7 cellular contexts compared by ENCODE assay signal in genomic region chr13:94860981-94861407, GRCh38.
DNase-seq lines count a peak whose midpoint lies in the region; ATAC-seq lines count a peak whose summit lies in the region.

No MANE protein-coding gene starts in this region.

- peak; percentile 29 for DNase-seq in activated naive CD8-positive, alpha-beta T cell treated with anti-CD3 and anti-CD28 coated beads, Interleukin-2, amount 10 ng/mL, durations not matched to agents 7 days and 5 days
- DNase-seq in medulla oblongata (ENCODE audit: extremely low spot score) = peak; percentile 10
- DNase-seq in SKM-1 treated with dmso at 0.1 percent for 144 hours (lab: John Stamatoyannopoulos, UW; ENCODE audit: unreplicated experiment) = no peak
- DNase-seq in DMS 273 (lab: John Stamatoyannopoulos, UW; ENCODE audit: unreplicated experiment) = no peak

- H3K27me3 Mint-ChIP-seq in activated naive CD8-positive, alpha-beta T cell treated with anti-CD3 and anti-CD28 coated beads, Interleukin-2, amount 10 ng/mL, durations not matched to agents 7 days and 5 days = peaks cover 5% of the 10 kb centered on the region

- peak overlapping the region; percentile 87 for H3K27ac Mint-ChIP-seq in activated naive CD8-positive, alpha-beta T cell treated with anti-CD3 and anti-CD28 coated beads, Interleukin-2, amount 10 ng/mL, durations not matched to agents 7 days and 5 days

- POLR2A ChIA-PET in activated naive CD8-positive, alpha-beta T cell treated with anti-CD3 and anti-CD28 coated beads, Interleukin-2, amount 10 ng/mL, durations not matched to agents 7 days and 5 days (lab: Charles Lee) = no interaction called here

- peak overlapping the region; percentile 91 for H3K4me3 Mint-ChIP-seq in activated naive CD8-positive, alpha-beta T cell treated with anti-CD3 and anti-CD28 coated beads, Interleukin-2, amount 10 ng/mL, durations not matched to agents 7 days and 5 days

- H3K9me3 Mint-ChIP-seq in activated naive CD8-positive, alpha-beta T cell treated with anti-CD3 and anti-CD28 coated beads, Interleukin-2, amount 10 ng/mL, durations not matched to agents 7 days and 5 days = peaks cover 1% of the 10 kb centered on the region

- peaks cover 7% of the 10 kb centered on the region for H3K4me1 Mint-ChIP-seq in activated naive CD8-positive, alpha-beta T cell treated with anti-CD3 and anti-CD28 coated beads, Interleukin-2, amount 10 ng/mL, durations not matched to agents 7 days and 5 days

- H3K36me3 Mint-ChIP-seq in activated naive CD8-positive, alpha-beta T cell treated with anti-CD3 and anti-CD28 coated beads, Interleukin-2, amount 10 ng/mL, durations not matched to agents 7 days and 5 days = no peaks in the 10 kb centered on the region

- ATAC-seq in GM18907 (IDR thresholded peaks at IDR 0.05; ENCODE audit: unreplicated experiment) (peak; percentile 86), HG03159 (IDR thresholded peaks at IDR 0.05; ENCODE audit: unreplicated experiment) (peak; percentile 72), HG03469 (IDR thresholded peaks at IDR 0.05; ENCODE audit: unreplicated experiment) (no peak)
- ATAC-seq in activated naive CD8-positive, alpha-beta T cell treated with anti-CD3 and anti-CD28 coated beads, Interleukin-2, amount 10 ng/mL, durations not matched to agents 7 days and 5 days (ENCODE audit: low read depth) = peak; percentile 74

Comparison
In these comparisons a context has a peak if more than half of its experiments do, and no peak if none do; other contexts are left out.
1. DNase-seq: peak in activated naive CD8-positive, alpha-beta T cell treated with anti-CD3 and anti-CD28 coated beads, Interleukin-2, amount 10 ng/mL, durations not matched to agents 7 days and 5 days (single experiment) and medulla oblongata (single experiment); none in SKM-1 treated with dmso at 0.1 percent for 144 hours (single experiment) and DMS 273 (single experiment).